In the genomic region with DNA sequence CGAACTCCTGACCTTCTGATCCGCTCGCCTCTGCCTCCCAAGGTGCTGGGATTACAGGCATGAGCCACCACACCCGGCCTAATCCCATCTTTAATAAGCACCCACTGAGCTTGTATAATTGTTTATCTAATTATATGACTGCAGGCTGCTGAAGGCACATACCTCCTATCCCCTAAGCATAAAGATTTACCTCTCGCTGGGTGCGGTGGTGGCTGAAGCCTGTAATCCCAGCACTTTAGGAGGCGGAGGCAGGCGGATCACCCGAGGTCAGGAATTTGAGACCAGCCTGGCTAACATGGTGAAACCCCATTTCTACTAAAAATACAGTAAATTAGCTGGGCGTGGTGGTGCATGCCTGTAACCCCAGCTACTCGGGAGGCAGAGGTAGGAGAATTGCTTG, we compare ENCODE assay signal across 26 cellular contexts.
"Had no signal": no experiment of that assay in that cellular context is flagged by ENCODE, and none has a peak within 500 bp of the region (broad histone marks: within the 10 kb centered on the region; RNA-seq: fewer than 3 reads in every experiment).

No MANE protein-coding gene starts in this region.

- ATAC-seq: naive thymus-derived CD8-positive, alpha-beta T cell; natural killer cell treated with Interleukin-12 subunit alpha and Interleukin-12 subunit beta and Interleukin-15 and Interleukin-18, amount 100 ng/mL, for 72 hours; pancreas; right cardiac atrium; right lobe of liver; stimulated activated effector memory CD8-positive, alpha-beta T cell treated with anti-CD3 and anti-CD28 coated beads, Interleukin-12 subunit alpha, Interleukin-12 subunit beta, amount 100 ng/mL, for 72 hours; stimulated activated naive CD8-positive, alpha-beta T cell treated with anti-CD3 and anti-CD28 coated beads, Interleukin-15, amount 100 ng/mL, for 72 hours; stimulated activated naive CD8-positive, alpha-beta T cell treated with anti-CD3 and anti-CD28 coated beads, Interleukin-15, Interleukin-2, amounts not matched to agents 100 U/mL and 50 U/mL, for 24 hours; upper lobe of right lung had no signal

- H3K27ac ChIP-seq: pancreas, prostate gland, right lobe of liver, sigmoid colon, suprapubic skin, testis, tibial artery, transverse colon, upper lobe of right lung, uterus had no signal

- H3K36me3 ChIP-seq: prostate gland, uterus had no signal

- FAIRE-seq: small intestine had no signal

- H3K27me3 ChIP-seq: pancreas, right lobe of liver, sigmoid colon, suprapubic skin, testis, tibial artery, transverse colon, upper lobe of right lung, uterus had no signal

- H3K9me3 ChIP-seq: pancreas, prostate gland, right lobe of liver, sigmoid colon, suprapubic skin, testis, tibial artery, transverse colon, upper lobe of right lung, uterus had no signal

- H3K4me3 ChIP-seq: pancreas, prostate gland, right lobe of liver, sigmoid colon, suprapubic skin, testis, tibial artery, transverse colon, upper lobe of right lung, uterus had no signal

- DNase-seq: naive B cell; naive thymus-derived CD8-positive, alpha-beta T cell; nephron progenitor cell; nucleus accumbens; pancreas; sigmoid colon; small intestine; stimulated activated CD4-positive, alpha-beta T cell treated with anti-CD3 and anti-CD28 coated beads, Interleukin-15, amount 100 ng/mL, for 24 hours; stimulated activated CD4-positive, alpha-beta T cell treated with anti-CD3 and anti-CD28 coated beads, Interleukin-2, amount 100 ng/mL, for 24 hours; stimulated activated CD4-positive, alpha-beta T cell treated with anti-CD3 and anti-CD28 coated beads, Interleukin-2, amount 100 ng/mL, for 48 hours; stimulated activated CD4-positive, alpha-beta T cell treated with anti-CD3 and anti-CD28 coated beads, Interleukin-4, amount 100 ng/mL, for 24 hours; stimulated activated naive CD4-positive, alpha-beta T cell; stimulated activated naive CD8-positive, alpha-beta T cell treated with anti-CD3 and anti-CD28 coated beads, Interleukin-15, amount 100 ng/mL, for 72 hours; stimulated activated naive CD8-positive, alpha-beta T cell treated with anti-CD3 and anti-CD28 coated beads, Interleukin-15, Interleukin-2, amounts not matched to agents 100 U/mL and 50 U/mL, for 24 hours; substantia nigra; testis; tibial artery; transverse colon; upper lobe of right lung; uterus had no signal
